Comparison of ENCODE assay signal across 16 cellular contexts in the genomic region with DNA sequence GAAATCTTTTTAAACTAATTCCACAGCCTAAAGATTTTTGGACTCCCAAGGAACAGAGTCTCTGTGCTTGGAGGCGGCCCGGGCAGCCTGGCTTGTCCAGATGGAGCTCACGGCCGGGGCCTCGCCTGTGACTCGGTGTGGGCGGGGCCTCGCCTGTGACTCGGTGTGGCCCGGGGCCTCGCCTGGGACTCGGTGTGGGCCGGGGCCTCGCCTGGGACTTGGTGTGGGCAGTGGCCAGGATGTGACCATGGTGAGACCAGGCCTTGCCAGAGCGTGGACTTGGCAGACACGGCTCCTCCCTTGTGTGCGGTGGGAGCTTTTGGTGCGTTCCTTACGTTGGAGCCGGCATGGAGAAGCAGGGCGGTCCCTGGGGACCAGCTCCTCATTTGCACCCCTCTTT.
DNase-seq lines count a peak whose midpoint lies in the region; ATAC-seq, FAIRE-seq and TF ChIP-seq lines count a peak whose summit lies in the region.
"Had no signal": no experiment of that assay in that cellular context is flagged by ENCODE, and none has a peak within 500 bp of the region (broad histone marks: within the 10 kb centered on the region; RNA-seq: fewer than 3 reads in every experiment).

No MANE protein-coding gene starts in this region.

- no peak for TF ChIP-seq CTCF in WTC11 (IDR thresholded peaks at IDR 0.05)
- TF ChIP-seq CTCF in left lung (IDR thresholded peaks at IDR 0.05): no peak

- no peaks in the 10 kb centered on the region for H3K4me1 ChIP-seq in left lung
- H3K4me1 ChIP-seq: pancreas had no signal

- H3K27ac Mint-ChIP-seq in WTC11: no peak overlapping the region
- H3K27ac Mint-ChIP-seq: mesothelial cell of epicardium had no signal

- DNase-seq in Right ventricle myocardium superior (peak; percentile 30), left cardiac atrium (no peak), WTC11 (ENCODE audit: low spot score) (peak; percentile 21), left lung (peak; percentile 21 to 72), urothelium cell line (ENCODE audit: low spot score) (no peak), NCI-H1048 (lab: John Stamatoyannopoulos, UW) (no peak)
- DNase-seq: AML-193; amniotic stem cell; dermis blood vessel endothelial cell; DMS53; MG63; NK-92 treated with Interleukin-12 subunit alpha and Interleukin-12 subunit beta, amount 100 ng/mL, for 24 hours had no signal

- intact Hi-C loops in Right ventricle myocardium superior (cut with DNase I): no loop called here
- intact Hi-C loops in left cardiac atrium (cut with DNase I): no loop called here
- intact Hi-C loops in left lung (cut with DNase I): no loop called here

- peaks cover 0 to 2% of the 10 kb centered on the region in 2 donors for H3K9me3 ChIP-seq in left lung
- H3K9me3 ChIP-seq: MG63, pancreas had no signal

- H3K9me3 Mint-ChIP-seq in WTC11: peaks cover 21% of the 10 kb centered on the region

- peaks cover 9% of the 10 kb centered on the region for H3K4me1 Mint-ChIP-seq in WTC11

- no peak overlapping the region for H3K27ac ChIP-seq in left lung
- H3K27ac ChIP-seq: pancreas had no signal

- H3K27me3 Mint-ChIP-seq in WTC11 (ENCODE audit: low read depth): no peaks in the 10 kb centered on the region; the same call in 1 of the 2 replicates

- no peak overlapping the region for H3K4me3 ChIP-seq in left lung
- H3K4me3 ChIP-seq: MG63, pancreas had no signal

- POLR2A ChIA-PET in WTC11 (lab: Charles Lee): no interaction called here

- ATAC-seq in Right ventricle myocardium superior (ENCODE audit: poor library complexity) (no peak), left cardiac atrium (no peak), WTC11 (0 out of 2 replicates have a peak, but pooled peaks have one; percentile 46), left lung (no peak), GM19397 (IDR thresholded peaks at IDR 0.05; ENCODE audit: unreplicated experiment) (no peak), HG02678 (IDR thresholded peaks at IDR 0.05; ENCODE audit: unreplicated experiment) (no peak)

- no peaks in the 10 kb centered on the region for H3K36me3 ChIP-seq in left lung
- H3K36me3 ChIP-seq: MG63, pancreas had no signal

- CTCF ChIA-PET in WTC11 (lab: Charles Lee): no interaction called here

- peaks cover 3% of the 10 kb centered on the region; the same call in 1 of the 2 replicates for H3K36me3 Mint-ChIP-seq in WTC11

- H3K27me3 ChIP-seq in left lung: peaks cover 0 to 13% of the 10 kb centered on the region in 2 donors
- H3K27me3 ChIP-seq: pancreas had no signal

- peak; percentile 32 for FAIRE-seq in urothelium cell line (lab: Jason Lieb, UNC)
- FAIRE-seq: pancreas had no signal

- H3K4me3 Mint-ChIP-seq in WTC11: no peak overlapping the region
- H3K4me3 Mint-ChIP-seq: mesothelial cell of epicardium had no signal

TF ChIP-seq in WTC11, 78 proteins besides CTCF, POLR2A, EP300 and RAD21 (continues in another document):
- TF ChIP-seq, protein P1, sequence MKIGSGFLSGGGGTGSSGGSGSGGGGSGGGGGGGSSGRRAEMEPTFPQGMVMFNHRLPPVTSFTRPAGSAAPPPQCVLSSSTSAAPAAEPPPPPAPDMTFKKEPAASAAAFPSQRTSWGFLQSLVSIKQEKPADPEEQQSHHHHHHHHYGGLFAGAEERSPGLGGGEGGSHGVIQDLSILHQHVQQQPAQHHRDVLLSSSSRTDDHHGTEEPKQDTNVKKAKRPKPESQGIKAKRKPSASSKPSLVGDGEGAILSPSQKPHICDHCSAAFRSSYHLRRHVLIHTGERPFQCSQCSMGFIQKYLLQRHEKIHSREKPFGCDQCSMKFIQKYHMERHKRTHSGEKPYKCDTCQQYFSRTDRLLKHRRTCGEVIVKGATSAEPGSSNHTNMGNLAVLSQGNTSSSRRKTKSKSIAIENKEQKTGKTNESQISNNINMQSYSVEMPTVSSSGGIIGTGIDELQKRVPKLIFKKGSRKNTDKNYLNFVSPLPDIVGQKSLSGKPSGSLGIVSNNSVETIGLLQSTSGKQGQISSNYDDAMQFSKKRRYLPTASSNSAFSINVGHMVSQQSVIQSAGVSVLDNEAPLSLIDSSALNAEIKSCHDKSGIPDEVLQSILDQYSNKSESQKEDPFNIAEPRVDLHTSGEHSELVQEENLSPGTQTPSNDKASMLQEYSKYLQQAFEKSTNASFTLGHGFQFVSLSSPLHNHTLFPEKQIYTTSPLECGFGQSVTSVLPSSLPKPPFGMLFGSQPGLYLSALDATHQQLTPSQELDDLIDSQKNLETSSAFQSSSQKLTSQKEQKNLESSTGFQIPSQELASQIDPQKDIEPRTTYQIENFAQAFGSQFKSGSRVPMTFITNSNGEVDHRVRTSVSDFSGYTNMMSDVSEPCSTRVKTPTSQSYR (CRISPR knock-in tag; IDR thresholded peaks at IDR 0.05): no peak
- TF ChIP-seq, protein P2, sequence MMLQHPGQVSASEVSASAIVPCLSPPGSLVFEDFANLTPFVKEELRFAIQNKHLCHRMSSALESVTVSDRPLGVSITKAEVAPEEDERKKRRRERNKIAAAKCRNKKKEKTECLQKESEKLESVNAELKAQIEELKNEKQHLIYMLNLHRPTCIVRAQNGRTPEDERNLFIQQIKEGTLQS (CRISPR knock-in tag; conservative IDR thresholded peaks at IDR 0.05): no peak
- TF ChIP-seq, protein P3, sequence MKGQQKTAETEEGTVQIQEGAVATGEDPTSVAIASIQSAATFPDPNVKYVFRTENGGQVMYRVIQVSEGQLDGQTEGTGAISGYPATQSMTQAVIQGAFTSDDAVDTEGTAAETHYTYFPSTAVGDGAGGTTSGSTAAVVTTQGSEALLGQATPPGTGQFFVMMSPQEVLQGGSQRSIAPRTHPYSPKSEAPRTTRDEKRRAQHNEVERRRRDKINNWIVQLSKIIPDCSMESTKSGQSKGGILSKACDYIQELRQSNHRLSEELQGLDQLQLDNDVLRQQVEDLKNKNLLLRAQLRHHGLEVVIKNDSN (CRISPR knock-in tag; IDR thresholded peaks at IDR 0.05): no peak
- no peak for TF ChIP-seq SMAD4 (CRISPR knock-in tag; IDR thresholded peaks at IDR 0.05)
- TF ChIP-seq, protein P4, sequence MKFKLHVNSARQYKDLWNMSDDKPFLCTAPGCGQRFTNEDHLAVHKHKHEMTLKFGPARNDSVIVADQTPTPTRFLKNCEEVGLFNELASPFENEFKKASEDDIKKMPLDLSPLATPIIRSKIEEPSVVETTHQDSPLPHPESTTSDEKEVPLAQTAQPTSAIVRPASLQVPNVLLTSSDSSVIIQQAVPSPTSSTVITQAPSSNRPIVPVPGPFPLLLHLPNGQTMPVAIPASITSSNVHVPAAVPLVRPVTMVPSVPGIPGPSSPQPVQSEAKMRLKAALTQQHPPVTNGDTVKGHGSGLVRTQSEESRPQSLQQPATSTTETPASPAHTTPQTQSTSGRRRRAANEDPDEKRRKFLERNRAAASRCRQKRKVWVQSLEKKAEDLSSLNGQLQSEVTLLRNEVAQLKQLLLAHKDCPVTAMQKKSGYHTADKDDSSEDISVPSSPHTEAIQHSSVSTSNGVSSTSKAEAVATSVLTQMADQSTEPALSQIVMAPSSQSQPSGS (CRISPR knock-in tag; IDR thresholded peaks at IDR 0.05; ENCODE audit: borderline replicate concordance, low read depth): no peak
- TF ChIP-seq, protein P5, sequence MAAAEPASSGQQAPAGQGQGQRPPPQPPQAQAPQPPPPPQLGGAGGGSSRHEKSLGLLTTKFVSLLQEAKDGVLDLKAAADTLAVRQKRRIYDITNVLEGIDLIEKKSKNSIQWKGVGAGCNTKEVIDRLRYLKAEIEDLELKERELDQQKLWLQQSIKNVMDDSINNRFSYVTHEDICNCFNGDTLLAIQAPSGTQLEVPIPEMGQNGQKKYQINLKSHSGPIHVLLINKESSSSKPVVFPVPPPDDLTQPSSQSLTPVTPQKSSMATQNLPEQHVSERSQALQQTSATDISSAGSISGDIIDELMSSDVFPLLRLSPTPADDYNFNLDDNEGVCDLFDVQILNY (CRISPR knock-in tag; IDR thresholded peaks at IDR 0.05): no peak
- no peak for TF ChIP-seq NR1H2 (CRISPR knock-in tag; IDR thresholded peaks at IDR 0.05)
- no peak for TF ChIP-seq TP53 (CRISPR knock-in tag; IDR thresholded peaks at IDR 0.05)
- TF ChIP-seq, protein P6, sequence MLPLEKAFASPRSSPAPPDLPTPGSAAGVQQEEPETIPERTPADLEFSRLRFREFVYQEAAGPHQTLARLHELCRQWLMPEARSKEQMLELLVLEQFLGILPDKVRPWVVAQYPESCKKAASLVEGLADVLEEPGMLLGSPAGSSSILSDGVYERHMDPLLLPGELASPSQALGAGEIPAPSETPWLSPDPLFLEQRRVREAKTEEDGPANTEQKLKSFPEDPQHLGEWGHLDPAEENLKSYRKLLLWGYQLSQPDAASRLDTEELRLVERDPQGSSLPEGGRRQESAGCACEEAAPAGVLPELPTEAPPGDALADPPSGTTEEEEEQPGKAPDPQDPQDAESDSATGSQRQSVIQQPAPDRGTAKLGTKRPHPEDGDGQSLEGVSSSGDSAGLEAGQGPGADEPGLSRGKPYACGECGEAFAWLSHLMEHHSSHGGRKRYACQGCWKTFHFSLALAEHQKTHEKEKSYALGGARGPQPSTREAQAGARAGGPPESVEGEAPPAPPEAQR (CRISPR knock-in tag; IDR thresholded peaks at IDR 0.05): no peak
- TF ChIP-seq IRF2 (CRISPR knock-in tag; IDR thresholded peaks at IDR 0.05; ENCODE audit: borderline replicate concordance, low read depth): no peak
- TF ChIP-seq, protein P7, sequence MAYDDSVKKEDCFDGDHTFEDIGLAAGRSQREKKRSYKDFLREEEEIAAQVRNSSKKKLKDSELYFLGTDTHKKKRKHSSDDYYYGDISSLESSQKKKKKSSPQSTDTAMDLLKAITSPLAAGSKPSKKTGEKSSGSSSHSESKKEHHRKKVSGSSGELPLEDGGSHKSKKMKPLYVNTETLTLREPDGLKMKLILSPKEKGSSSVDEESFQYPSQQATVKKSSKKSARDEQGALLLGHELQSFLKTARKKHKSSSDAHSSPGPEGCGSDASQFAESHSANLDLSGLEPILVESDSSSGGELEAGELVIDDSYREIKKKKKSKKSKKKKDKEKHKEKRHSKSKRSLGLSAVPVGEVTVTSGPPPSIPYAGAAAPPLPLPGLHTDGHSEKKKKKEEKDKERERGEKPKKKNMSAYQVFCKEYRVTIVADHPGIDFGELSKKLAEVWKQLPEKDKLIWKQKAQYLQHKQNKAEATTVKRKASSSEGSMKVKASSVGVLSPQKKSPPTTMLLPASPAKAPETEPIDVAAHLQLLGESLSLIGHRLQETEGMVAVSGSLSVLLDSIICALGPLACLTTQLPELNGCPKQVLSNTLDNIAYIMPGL (CRISPR knock-in tag; IDR thresholded peaks at IDR 0.05): no peak
- no peak for TF ChIP-seq TCF7 (CRISPR knock-in tag; IDR thresholded peaks at IDR 0.05; ENCODE audit: low read depth)
- TF ChIP-seq RELA (CRISPR knock-in tag; IDR thresholded peaks at IDR 0.05; ENCODE audit: borderline replicate concordance): no peak

Comparison
In these comparisons a context has a peak if more than half of its experiments do, and no peak if none do; other contexts are left out.
1. DNase-seq: peak in Right ventricle myocardium superior (single experiment), WTC11 (single experiment) and left lung (2 of 2); none in left cardiac atrium (single experiment), urothelium cell line (single experiment) and NCI-H1048 (single experiment).